In genomic region chr3:181052256-181052655, GRCh38 we compare ENCODE assay signal across 18 cellular contexts.
"Had no signal": no experiment of that assay in that cellular context is flagged by ENCODE, and none has a peak within 500 bp of the region (broad histone marks: within the 10 kb centered on the region; RNA-seq: fewer than 3 reads in every experiment).

No MANE protein-coding gene starts in this region.

- DNase-seq: activated CD4-positive, alpha-beta memory T cell treated with anti-CD3 and anti-CD28 coated beads, Interleukin-2, amount 10 ng/mL, durations not matched to agents 7 days and 5 days; activated CD4-positive, alpha-beta T cell treated with anti-CD3 and anti-CD28 coated beads for 36 hours; activated naive CD4-positive, alpha-beta T cell treated with anti-CD3 and anti-CD28 coated beads, Interleukin-2, amount 10 ng/mL, durations not matched to agents 7 days and 5 days; activated T-cell treated with anti-CD3 and anti-CD28 coated beads, Interleukin-2, amount 50 U/mL, for 24 hours; central memory CD4-positive, alpha-beta T cell; cortex of kidney; effector CD8-positive, alpha-beta T cell; heart right ventricle; mammary epithelial cell; occipital lobe; stimulated activated CD4-positive, alpha-beta T cell treated with anti-CD3 and anti-CD28 coated beads, Interleukin-4, amount 100 ng/mL, for 4 hours; stimulated activated CD8-positive, alpha-beta memory T cell treated with anti-CD3 and anti-CD28 coated beads, Interleukin-4, amount 100 ng/mL, for 48 hours; stimulated activated naive CD4-positive, alpha-beta T cell treated with Interleukin-2 at 50 U/mL for 16 hours; substantia nigra; WERI-Rb-1 had no signal

- H3K4me3 ChIP-seq: heart right ventricle, SK-N-MC, tibial nerve had no signal

- H3K4me3 Mint-ChIP-seq: activated CD4-positive, alpha-beta memory T cell treated with anti-CD3 and anti-CD28 coated beads, Interleukin-2, amount 10 ng/mL, durations not matched to agents 7 days and 5 days; activated CD4-positive, alpha-beta T cell treated with anti-CD3 and anti-CD28 coated beads for 36 hours; activated naive CD4-positive, alpha-beta T cell treated with anti-CD3 and anti-CD28 coated beads, Interleukin-2, amount 10 ng/mL, durations not matched to agents 7 days and 5 days; activated T-cell treated with anti-CD3 and anti-CD28 coated beads, Interleukin-2, amount 50 U/mL, for 24 hours; natural killer cell treated with Interleukin-12 subunit alpha and Interleukin-12 subunit beta and Interleukin-15 and Interleukin-18, amount 100 ng/mL, for 72 hours had no signal

- H3K27me3 Mint-ChIP-seq: activated CD4-positive, alpha-beta memory T cell treated with anti-CD3 and anti-CD28 coated beads, Interleukin-2, amount 10 ng/mL, durations not matched to agents 7 days and 5 days; activated naive CD4-positive, alpha-beta T cell treated with anti-CD3 and anti-CD28 coated beads, Interleukin-2, amount 10 ng/mL, durations not matched to agents 7 days and 5 days; natural killer cell treated with Interleukin-12 subunit alpha and Interleukin-12 subunit beta and Interleukin-15 and Interleukin-18, amount 100 ng/mL, for 72 hours had no signal

- H3K4me1 Mint-ChIP-seq: activated CD4-positive, alpha-beta memory T cell treated with anti-CD3 and anti-CD28 coated beads, Interleukin-2, amount 10 ng/mL, durations not matched to agents 7 days and 5 days; activated CD4-positive, alpha-beta T cell treated with anti-CD3 and anti-CD28 coated beads for 36 hours; activated naive CD4-positive, alpha-beta T cell treated with anti-CD3 and anti-CD28 coated beads, Interleukin-2, amount 10 ng/mL, durations not matched to agents 7 days and 5 days had no signal

- H3K27ac Mint-ChIP-seq: activated CD4-positive, alpha-beta memory T cell treated with anti-CD3 and anti-CD28 coated beads, Interleukin-2, amount 10 ng/mL, durations not matched to agents 7 days and 5 days; activated CD4-positive, alpha-beta T cell treated with anti-CD3 and anti-CD28 coated beads for 36 hours; activated naive CD4-positive, alpha-beta T cell treated with anti-CD3 and anti-CD28 coated beads, Interleukin-2, amount 10 ng/mL, durations not matched to agents 7 days and 5 days; activated T-cell treated with anti-CD3 and anti-CD28 coated beads, Interleukin-2, amount 50 U/mL, for 24 hours; natural killer cell treated with Interleukin-12 subunit alpha and Interleukin-12 subunit beta and Interleukin-15 and Interleukin-18, amount 100 ng/mL, for 72 hours had no signal

- H3K36me3 Mint-ChIP-seq: activated naive CD4-positive, alpha-beta T cell treated with anti-CD3 and anti-CD28 coated beads, Interleukin-2, amount 10 ng/mL, durations not matched to agents 7 days and 5 days; natural killer cell treated with Interleukin-12 subunit alpha and Interleukin-12 subunit beta and Interleukin-15 and Interleukin-18, amount 100 ng/mL, for 72 hours had no signal
